18 cellular contexts compared by ENCODE assay signal in the genomic region with DNA sequence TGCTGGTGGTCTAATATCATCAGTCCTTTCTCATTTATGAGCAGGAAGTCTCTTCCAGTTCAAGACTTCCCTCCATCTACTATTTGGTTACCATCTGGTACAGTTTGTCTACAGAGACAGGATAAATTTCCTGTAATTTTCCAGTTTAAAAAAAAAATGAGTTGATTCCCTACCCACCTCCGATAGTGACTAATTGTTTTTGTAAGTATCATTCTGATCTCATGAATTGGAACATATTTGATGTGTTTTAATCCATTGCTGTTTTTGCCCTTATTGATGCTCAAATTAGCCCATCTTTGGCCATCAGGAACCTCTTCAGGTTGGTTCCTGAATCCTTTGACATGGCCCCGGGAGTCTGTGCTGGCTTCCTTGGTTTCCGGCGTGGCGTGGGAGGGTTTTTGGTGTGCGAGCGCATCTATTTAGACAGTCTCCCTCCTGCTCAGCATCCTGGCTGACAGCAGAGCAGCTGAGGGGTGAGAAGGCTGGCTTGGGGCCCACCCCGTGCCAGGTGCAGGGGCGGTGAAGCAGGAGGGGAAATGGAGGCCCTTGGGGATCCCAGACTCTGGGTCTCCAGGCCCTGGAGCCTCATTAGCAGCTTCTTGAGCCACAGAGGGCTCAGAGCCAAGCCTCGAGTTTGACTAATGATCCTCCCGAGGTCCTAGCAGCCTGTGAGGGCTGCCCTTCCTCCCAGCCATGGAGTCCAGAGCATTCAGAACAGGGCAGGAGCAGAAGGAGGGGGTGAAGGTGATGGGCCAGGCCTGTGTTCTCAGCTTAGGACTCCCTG. TPM values are rescaled to one million over a fixed set of nuclear protein-coding genes. Genes with fewer than 3 reads are reported as not detected.
DNase-seq lines count a peak whose midpoint lies in the region; ATAC-seq and TF ChIP-seq lines count a peak whose summit lies in the region.
"Had no signal": no experiment of that assay in that cellular context is flagged by ENCODE, and none has a peak within 500 bp of the region (broad histone marks: within the 10 kb centered on the region; RNA-seq: fewer than 3 reads in every experiment).

No MANE protein-coding gene starts in this region.

- H3K4me1 ChIP-seq in esophagus muscularis mucosa, result peaks cover 0 to 45% (median 34%) of the 10 kb centered on the region in 4 donors

- no peaks in the 10 kb centered on the region for H3K36me3 Mint-ChIP-seq in chondrocyte (ENCODE audit: low read depth)

- no peak for ATAC-seq in GM18517 (IDR thresholded peaks at IDR 0.05; ENCODE audit: unreplicated experiment)
- no peak for ATAC-seq in HG02973 (IDR thresholded peaks at IDR 0.05; ENCODE audit: unreplicated experiment)
- ATAC-seq: GM12878, K562 had no signal

- H3K27ac ChIP-seq in esophagus muscularis mucosa (replicated peaks in 1 of 4), result peak overlapping the region in 1 of 4 donors; percentile 57
- H3K27ac ChIP-seq: ascending aorta, WERI-Rb-1 had no signal

- no peaks in the 10 kb centered on the region for H3K27me3 Mint-ChIP-seq in chondrocyte (ENCODE audit: low read depth)
- H3K27me3 Mint-ChIP-seq: progenitor cell of endocrine pancreas had no signal

- DNase-seq in Daoy (ENCODE audit: low read depth) (peak; percentile 54), NCI-H1694 (lab: John Stamatoyannopoulos, UW) (peak; percentile 92), chondrocyte (ENCODE audit: low spot score) (no peak), retinal pigment epithelial cell (ENCODE audit: low read depth) (peak; percentile 88), esophagus muscularis mucosa (ENCODE audit: extremely low spot score) (no peak)
- DNase-seq: Calu3; H9; midbrain; NCI-H526 treated with DMSO at 0.1 percent for 48 hours; SHP77 treated with DMSO at 0.1 percent for 48 hours; stimulated activated naive CD4-positive, alpha-beta T cell; WERI-Rb-1 had no signal

- H3K9me3 Mint-ChIP-seq in chondrocyte (ENCODE audit: low read depth), result no peaks in the 10 kb centered on the region
- H3K9me3 Mint-ChIP-seq: H9 had no signal

- H3K4me3 ChIP-seq in retinal pigment epithelial cell (ENCODE audit: low read length), result no peak overlapping the region
- H3K4me3 ChIP-seq in esophagus muscularis mucosa, result no peak overlapping the region
- H3K4me3 ChIP-seq: ascending aorta, GM12878, K562 had no signal

- peak overlapping the region; percentile 55 for H3K27ac Mint-ChIP-seq in chondrocyte (ENCODE audit: unreplicated experiment)
- H3K27ac Mint-ChIP-seq: H9, progenitor cell of endocrine pancreas had no signal

- no peak for TF ChIP-seq POLR2A in esophagus muscularis mucosa (IDR thresholded peaks at IDR 0.05; ENCODE audit: low read depth)

- intact Hi-C loops in esophagus muscularis mucosa (cut with DNase I), result no loop called here

- 44% methylated on average over 8 of the region's 11 CpGs for WGBS in esophagus muscularis mucosa

- TF ChIP-seq EP300 in esophagus muscularis mucosa (IDR thresholded peaks at IDR 0.05), result no peak

- H3K9me3 ChIP-seq in esophagus muscularis mucosa, result no peaks in the 10 kb centered on the region
- H3K9me3 ChIP-seq: ascending aorta had no signal

- H3K36me3 ChIP-seq in esophagus muscularis mucosa, result peaks cover 0 to 6% (median 1%) of the 10 kb centered on the region in 4 donors
- H3K36me3 ChIP-seq: ascending aorta, WERI-Rb-1 had no signal

- H3K4me1 Mint-ChIP-seq in chondrocyte (ENCODE audit: low read depth), result peaks cover 29% of the 10 kb centered on the region

- no peaks in the 10 kb centered on the region for H3K27me3 ChIP-seq in esophagus muscularis mucosa
- H3K27me3 ChIP-seq: ascending aorta had no signal

- H3K4me3 Mint-ChIP-seq in chondrocyte (ENCODE audit: unreplicated experiment), result no peak overlapping the region
- H3K4me3 Mint-ChIP-seq: H9 had no signal

- no peak for TF ChIP-seq CTCF in chondrocyte (IDR thresholded peaks at IDR 0.05)
- no peak for TF ChIP-seq CTCF in retinal pigment epithelial cell (conservative IDR thresholded peaks at IDR 0.05; ENCODE audit: low read depth, low read length)
- no peak for TF ChIP-seq CTCF in esophagus muscularis mucosa (IDR thresholded peaks at IDR 0.05)

RNA-seq across cellular contexts. Expression of a gene that starts 6.8 kb away (rescaled TPM):
- not detected in 2 replicates for total RNA-seq in Daoy (2014; rRNA removed; shearing (Covaris generic))
- total RNA-seq in chondrocyte (not detected in 3 replicates), esophagus muscularis mucosa (not detected)
- total RNA-seq: ascending aorta, GM12878, H9, K562, progenitor cell of endocrine pancreas had no signal

RNA-seq across cellular contexts. Expression of a gene that starts 18.6 kb away (rescaled TPM):
- 0.40 TPM in 1 of 2 replicates, not detected in the other for total RNA-seq in Daoy (2014; rRNA removed; shearing (Covaris generic))
- total RNA-seq in chondrocyte (not detected in 3 replicates), esophagus muscularis mucosa (1 to 10 TPM; 4.8 to 9.1 (median 6.4) TPM)

RNA-seq across cellular contexts. Expression of a gene that starts 42.7 kb away (rescaled TPM):
- total RNA-seq in Daoy (2014; rRNA removed; shearing (Covaris generic)), result 2.7 and 5.5 TPM in 2 replicates
- total RNA-seq in chondrocyte, result 11.9 to 16.7 TPM (median 13.6 TPM) in 3 replicates
- total RNA-seq in esophagus muscularis mucosa, result 10 to 100 TPM in 1 of 4 donors, 1 to 10 TPM in 3; 4.0 to 11.3 (median 6.0) TPM

Comparison
In these comparisons a context has a peak if more than half of its experiments do, and no peak if none do; other contexts are left out.
1. DNase-seq: peak in Daoy (single experiment), NCI-H1694 (single experiment) and retinal pigment epithelial cell (single experiment); none in chondrocyte (single experiment) and esophagus muscularis mucosa (single experiment).